Comparison of ENCODE assay signal across 18 cellular contexts in genomic region chr1:87556326-87556725, GRCh38.
DNase-seq lines count a peak whose midpoint lies in the region; FAIRE-seq and TF ChIP-seq lines count a peak whose summit lies in the region.
"Had no signal": no experiment of that assay in that cellular context is flagged by ENCODE, and none has a peak within 500 bp of the region (broad histone marks: within the 10 kb centered on the region; RNA-seq: fewer than 3 reads in every experiment).

No MANE protein-coding gene starts in this region.

- no peaks in the 10 kb centered on the region for H3K36me3 Mint-ChIP-seq in astrocyte (ENCODE audit: low read depth, unreplicated experiment)
- H3K36me3 Mint-ChIP-seq: CD4-positive, CD25-positive, alpha-beta regulatory T cell had no signal

- H3K4me3 Mint-ChIP-seq in astrocyte (ENCODE audit: unreplicated experiment), result no peak overlapping the region
- H3K4me3 Mint-ChIP-seq: CD4-positive, CD25-positive, alpha-beta regulatory T cell; GM23338 had no signal

- no peak for TF ChIP-seq CTCF in astrocyte (IDR thresholded peaks at IDR 0.05; ENCODE audit: insufficient read depth, low read depth, low read length)

- no peak overlapping the region for H3K9ac ChIP-seq in astrocyte (ENCODE audit: low read length)
- H3K9ac ChIP-seq: BLaER1 had no signal

- FAIRE-seq in astrocyte (lab: Jason Lieb, UNC), result no peak
- FAIRE-seq: GM12878, GM18507 had no signal

- no peak overlapping the region for H3K4me3 ChIP-seq in astrocyte (ENCODE audit: insufficient read depth, low read depth, low read length)
- H3K4me3 ChIP-seq: BLaER1, GM12878, GM23338 had no signal

- H3K4me1 ChIP-seq in astrocyte (ENCODE audit: insufficient read depth, low read length), result no peaks in the 10 kb centered on the region
- H3K4me1 ChIP-seq: BLaER1 had no signal

- H3K79me2 ChIP-seq in astrocyte (ENCODE audit: insufficient read depth, low read length), result no peaks in the 10 kb centered on the region

- no peak overlapping the region for H3K27ac ChIP-seq in astrocyte (ENCODE audit: low read depth, low read length)
- H3K27ac ChIP-seq: 22Rv1, BLaER1 had no signal

- H2AFZ ChIP-seq in astrocyte (ENCODE audit: low read depth, low read length), result no peak overlapping the region
- H2AFZ ChIP-seq: GM23338 had no signal

- no peaks in the 10 kb centered on the region for H4K20me1 ChIP-seq in astrocyte (ENCODE audit: insufficient read depth, low read length)
- H4K20me1 ChIP-seq: BLaER1 had no signal

- no peak overlapping the region for H3K4me2 ChIP-seq in astrocyte (ENCODE audit: low read length)
- H3K4me2 ChIP-seq: BLaER1, GM23338 had no signal

- H3K9me3 Mint-ChIP-seq in astrocyte (ENCODE audit: unreplicated experiment), result peaks cover 3% of the 10 kb centered on the region
- H3K9me3 Mint-ChIP-seq: GM23338 had no signal

- no peaks in the 10 kb centered on the region for H3K27me3 ChIP-seq in astrocyte (ENCODE audit: insufficient read depth, low read length)
- H3K27me3 ChIP-seq: BLaER1 had no signal

- H3K4me1 Mint-ChIP-seq in astrocyte (ENCODE audit: low read depth, unreplicated experiment), result no peaks in the 10 kb centered on the region
- H3K4me1 Mint-ChIP-seq: CD4-positive, CD25-positive, alpha-beta regulatory T cell; GM23338 had no signal

- no peaks in the 10 kb centered on the region for H3K36me3 ChIP-seq in astrocyte (ENCODE audit: insufficient read depth, low read length)
- H3K36me3 ChIP-seq: BLaER1 had no signal

- no peak overlapping the region for H3K27ac Mint-ChIP-seq in astrocyte (ENCODE audit: unreplicated experiment)
- H3K27ac Mint-ChIP-seq: CD4-positive, CD25-positive, alpha-beta regulatory T cell; GM23338 had no signal

- H3K27me3 Mint-ChIP-seq in astrocyte (ENCODE audit: low read depth, unreplicated experiment), result no peaks in the 10 kb centered on the region
- H3K27me3 Mint-ChIP-seq: CD4-positive, CD25-positive, alpha-beta regulatory T cell had no signal

- H3K9me3 ChIP-seq in astrocyte (ENCODE audit: insufficient read depth, low read depth, low read length), result no peaks in the 10 kb centered on the region
- H3K9me3 ChIP-seq: BLaER1 had no signal

- DNase-seq in AG08396 (ENCODE audit: low spot score) (peak; percentile 12), HS-5 (ENCODE audit: low read depth) (peak; percentile 9), astrocyte (ENCODE audit: low read depth) (peak; percentile 12), foreskin melanocyte (peak; percentile 5), NCI-H526 treated with DMSO at 0.1 percent for 48 hours (lab: John Stamatoyannopoulos, UW) (no peak), mesenteric fat pad (ENCODE audit: low spot score) (no peak), dedifferentiated amniotic fluid mesenchymal stem cell (ENCODE audit: extremely low spot score) (no peak)
- no peak for DNase-seq in activated CD4-positive, alpha-beta T cell treated with anti-CD3 and anti-CD28 coated beads, Interleukin-2, amount 50 U/mL, for 1 hour
- DNase-seq: AML-193; Calu3; CD4-positive, CD25-positive, alpha-beta regulatory T cell; DMS 273 treated with DMSO at 0.1 percent for 48 hours; H7 had no signal

Comparison
In these comparisons a context has a peak if more than half of its experiments do, and no peak if none do; other contexts are left out.
1. DNase-seq: peak in AG08396 (single experiment), HS-5 (single experiment), astrocyte (single experiment) and foreskin melanocyte (single experiment); none in NCI-H526 treated with DMSO at 0.1 percent for 48 hours (single experiment), mesenteric fat pad (single experiment), activated CD4-positive, alpha-beta T cell treated with anti-CD3 and anti-CD28 coated beads, Interleukin-2, amount 50 U/mL, for 1 hour (single experiment) and dedifferentiated amniotic fluid mesenchymal stem cell (single experiment).